Comparison of ENCODE assay signal across 18 cellular contexts in the genomic region with DNA sequence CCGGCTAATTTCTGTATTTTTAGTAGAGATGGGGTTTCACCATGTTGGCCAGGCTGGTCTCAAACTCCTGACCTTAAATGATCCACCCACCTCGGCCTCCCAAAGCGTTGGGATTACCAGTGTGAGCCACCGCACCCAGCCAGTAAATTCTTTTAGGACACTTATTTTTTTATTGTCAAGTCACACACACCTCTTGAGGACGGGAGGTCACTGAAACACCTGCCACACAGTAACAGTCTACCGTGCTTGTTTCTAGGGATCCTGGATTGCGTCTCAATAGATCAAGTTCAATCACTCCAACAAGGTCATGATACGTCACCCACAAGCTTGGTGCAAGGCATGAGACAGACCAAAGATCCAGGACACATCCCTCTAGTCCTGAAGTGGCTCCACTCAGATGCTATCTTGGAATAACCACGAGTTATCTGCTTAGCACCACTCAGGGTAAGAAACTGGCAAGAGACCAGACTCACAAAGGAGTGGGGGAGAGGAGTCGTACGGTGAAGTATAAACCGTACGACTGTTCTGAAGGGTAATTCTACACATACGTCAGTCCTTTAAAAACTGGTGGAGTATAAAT. TPM values are rescaled to one million over a fixed set of nuclear protein-coding genes. Genes with fewer than 3 reads are reported as not detected.
DNase-seq lines count a peak whose midpoint lies in the region; ATAC-seq and TF ChIP-seq lines count a peak whose summit lies in the region.
"Had no signal": no experiment of that assay in that cellular context is flagged by ENCODE, and none has a peak within 500 bp of the region (broad histone marks: within the 10 kb centered on the region; RNA-seq: fewer than 3 reads in every experiment).

No MANE protein-coding gene starts in this region.

- TF ChIP-seq CTCF in left ventricle myocardium inferior (IDR thresholded peaks at IDR 0.05; ENCODE audit: borderline replicate concordance) (no peak), esophagus muscularis mucosa (IDR thresholded peaks at IDR 0.05) (no peak), progenitor cell of endocrine pancreas (IDR thresholded peaks at IDR 0.05; ENCODE audit: unreplicated experiment) (no peak)

- H3K9ac ChIP-seq in mucosa of rectum (ENCODE audit: low read depth in 1 of 2, low read length in 2 of 2) = peak overlapping the region in 1 of 2 donors; percentile 27
- H3K9ac ChIP-seq: BLaER1 had no signal

- CTCF ChIA-PET in activated CD4-positive, alpha-beta T cell treated with anti-CD3 and anti-CD28 coated beads for 36 hours (lab: Charles Lee) = interaction anchor here (0.7 to 2.3 kb wide), 3 partner anchors 10 to 49 kb away, joined by 3 to 4 read pairs (median 3); no protein-coding TSS in a partner anchor
- CTCF ChIA-PET in activated CD8-positive, alpha-beta memory T cell treated with anti-CD3 and anti-CD28 coated beads, Interleukin-2, amount 10 ng/mL, durations not matched to agents 7 days and 5 days (lab: Charles Lee) = interaction anchor here (1.7 kb wide), 1 partner anchor 214 kb away, joined by 6 read pairs; no protein-coding TSS in a partner anchor

- no peaks in the 10 kb centered on the region for H3K9me3 Mint-ChIP-seq in activated CD4-positive, alpha-beta T cell treated with anti-CD3 and anti-CD28 coated beads, Interleukin-2, amount 10 ng/mL, durations not matched to agents 24 days and 14 days
- H3K9me3 Mint-ChIP-seq in activated CD4-positive, alpha-beta T cell treated with anti-CD3 and anti-CD28 coated beads for 36 hours (ENCODE audit: low read depth) = no peaks in the 10 kb centered on the region
- H3K9me3 Mint-ChIP-seq in progenitor cell of endocrine pancreas (ENCODE audit: low read depth) = no peaks in the 10 kb centered on the region
- no peaks in the 10 kb centered on the region for H3K9me3 Mint-ChIP-seq in activated CD8-positive, alpha-beta memory T cell treated with anti-CD3 and anti-CD28 coated beads, Interleukin-2, amount 10 ng/mL, durations not matched to agents 7 days and 5 days (ENCODE audit: low read depth)
- H3K9me3 Mint-ChIP-seq: CD8-positive, alpha-beta T cell had no signal

- H3K4me3 Mint-ChIP-seq in activated CD4-positive, alpha-beta T cell treated with anti-CD3 and anti-CD28 coated beads, Interleukin-2, amount 10 ng/mL, durations not matched to agents 24 days and 14 days = no peak overlapping the region
- no peak overlapping the region for H3K4me3 Mint-ChIP-seq in activated CD4-positive, alpha-beta T cell treated with anti-CD3 and anti-CD28 coated beads for 36 hours
- H3K4me3 Mint-ChIP-seq in progenitor cell of endocrine pancreas (ENCODE audit: low read depth) = no peak overlapping the region
- no peak overlapping the region for H3K4me3 Mint-ChIP-seq in activated CD8-positive, alpha-beta memory T cell treated with anti-CD3 and anti-CD28 coated beads, Interleukin-2, amount 10 ng/mL, durations not matched to agents 7 days and 5 days
- H3K4me3 Mint-ChIP-seq: CD8-positive, alpha-beta T cell had no signal

- peaks cover 16% of the 10 kb centered on the region for H3K4me1 ChIP-seq in left ventricle myocardium inferior
- peaks cover 0 to 12% of the 10 kb centered on the region in 2 donors for H3K4me1 ChIP-seq in mucosa of rectum (ENCODE audit: control insufficient read depth in 2 of 2, insufficient read depth in 2 of 2, low read length in 2 of 2)
- peaks cover 0 to 21% (median 6%) of the 10 kb centered on the region in 4 donors for H3K4me1 ChIP-seq in esophagus muscularis mucosa

- no peaks in the 10 kb centered on the region for H3K9me3 ChIP-seq in left ventricle myocardium inferior (replicated peaks)
- H3K9me3 ChIP-seq in mucosa of rectum (ENCODE audit: control insufficient read depth in 2 of 2, low read length in 2 of 2) = no peaks in the 10 kb centered on the region
- H3K9me3 ChIP-seq in esophagus muscularis mucosa = no peaks in the 10 kb centered on the region
- H3K9me3 ChIP-seq: BLaER1 had no signal

- no peak for ATAC-seq in activated CD4-positive, alpha-beta T cell treated with anti-CD3 and anti-CD28 coated beads for 36 hours
- no peak for ATAC-seq in activated CD8-positive, alpha-beta memory T cell treated with anti-CD3 and anti-CD28 coated beads, Interleukin-2, amount 10 ng/mL, durations not matched to agents 7 days and 5 days
- ATAC-seq: CD8-positive, alpha-beta T cell had no signal

- TF ChIP-seq POLR2A in esophagus muscularis mucosa (IDR thresholded peaks at IDR 0.05; ENCODE audit: low read depth) = no peak

- intact Hi-C loops in activated CD4-positive, alpha-beta T cell treated with anti-CD3 and anti-CD28 coated beads, Interleukin-2, amount 10 ng/mL, durations not matched to agents 24 days and 14 days (cut with micrococcal nuclease) = no loop called here
- intact Hi-C loops in activated CD4-positive, alpha-beta T cell treated with anti-CD3 and anti-CD28 coated beads for 36 hours (cut with DNase I, micrococcal nuclease) = no loop called here
- intact Hi-C loops in left ventricle myocardium inferior (cut with micrococcal nuclease) (no loop called here), esophagus muscularis mucosa (cut with DNase I) (no loop called here)

- peaks cover 67% of the 10 kb centered on the region for H3K36me3 Mint-ChIP-seq in activated CD4-positive, alpha-beta T cell treated with anti-CD3 and anti-CD28 coated beads, Interleukin-2, amount 10 ng/mL, durations not matched to agents 24 days and 14 days (ENCODE audit: low read depth)
- H3K36me3 Mint-ChIP-seq in activated CD4-positive, alpha-beta T cell treated with anti-CD3 and anti-CD28 coated beads for 36 hours (ENCODE audit: low read depth) = peaks cover 46% of the 10 kb centered on the region
- H3K36me3 Mint-ChIP-seq in progenitor cell of endocrine pancreas (ENCODE audit: insufficient read depth) = peaks cover 24% of the 10 kb centered on the region
- peaks cover 54% of the 10 kb centered on the region for H3K36me3 Mint-ChIP-seq in activated CD8-positive, alpha-beta memory T cell treated with anti-CD3 and anti-CD28 coated beads, Interleukin-2, amount 10 ng/mL, durations not matched to agents 7 days and 5 days

- H3K36me3 ChIP-seq in left ventricle myocardium inferior = peaks cover 82% of the 10 kb centered on the region
- H3K36me3 ChIP-seq in mucosa of rectum (ENCODE audit: control insufficient read depth in 2 of 2, insufficient read depth in 2 of 2, low read length in 2 of 2) = peaks cover 41 to 50% of the 10 kb centered on the region in 2 donors
- peaks cover 38 to 97% (median 87%) of the 10 kb centered on the region in 4 donors for H3K36me3 ChIP-seq in esophagus muscularis mucosa

- POLR2A ChIA-PET in activated CD4-positive, alpha-beta T cell treated with anti-CD3 and anti-CD28 coated beads for 36 hours (lab: Charles Lee) = no interaction called here

- peak overlapping the region; percentile 54 for H3K27ac ChIP-seq in left ventricle myocardium inferior (replicated peaks)
- peak overlapping the region; percentile 73 to 81 for H3K27ac ChIP-seq in mucosa of rectum (ENCODE audit: low read depth in 2 of 2, low read length in 2 of 2)
- peak overlapping the region in 1 of 4 donors; percentile 31 for H3K27ac ChIP-seq in esophagus muscularis mucosa (replicated peaks in 1 of 4)
- H3K27ac ChIP-seq: 22Rv1, BLaER1 had no signal

- H3K4me3 ChIP-seq in left ventricle myocardium inferior (no peak overlapping the region), mucosa of rectum (ENCODE audit: low read length in 2 of 2) (no peak overlapping the region), esophagus muscularis mucosa (no peak overlapping the region)
- H3K4me3 ChIP-seq: BLaER1 had no signal

- DNase-seq in activated CD4-positive, alpha-beta T cell treated with anti-CD3 and anti-CD28 coated beads, Interleukin-2, amount 10 ng/mL, durations not matched to agents 24 days and 14 days = peak; percentile 53
- DNase-seq in activated CD4-positive, alpha-beta T cell treated with anti-CD3 and anti-CD28 coated beads for 36 hours = no peak
- peak; percentile 28 for DNase-seq in amniotic epithelial cell (ENCODE audit: low read depth)
- DNase-seq in left ventricle myocardium inferior = no peak
- no peak for DNase-seq in esophagus muscularis mucosa (ENCODE audit: extremely low spot score)
- DNase-seq in progenitor cell of endocrine pancreas (ENCODE audit: low spot score, unreplicated experiment) = no peak
- DNase-seq in activated CD8-positive, alpha-beta memory T cell treated with anti-CD3 and anti-CD28 coated beads, Interleukin-2, amount 10 ng/mL, durations not matched to agents 7 days and 5 days = no peak
- DNase-seq: ACHN; CD8-positive, alpha-beta T cell; Kasumi-1; NCI-H1417 treated with DMSO at 0.1 percent for 48 hours; NCI-H187; NCI-H446 treated with DMSO at 0.1 percent for 48 hours; NCI-H526 treated with DMSO at 0.1 percent for 48 hours; OCI-M1 had no signal

- WGBS in esophagus muscularis mucosa = 83% methylated on average over 14 of the region's 14 CpGs

- no peak for TF ChIP-seq EP300 in esophagus muscularis mucosa (IDR thresholded peaks at IDR 0.05)

- H3K27ac Mint-ChIP-seq in activated CD4-positive, alpha-beta T cell treated with anti-CD3 and anti-CD28 coated beads, Interleukin-2, amount 10 ng/mL, durations not matched to agents 24 days and 14 days = no peak overlapping the region
- H3K27ac Mint-ChIP-seq in activated CD4-positive, alpha-beta T cell treated with anti-CD3 and anti-CD28 coated beads for 36 hours = no peak overlapping the region
- no peak overlapping the region for H3K27ac Mint-ChIP-seq in progenitor cell of endocrine pancreas
- H3K27ac Mint-ChIP-seq in activated CD8-positive, alpha-beta memory T cell treated with anti-CD3 and anti-CD28 coated beads, Interleukin-2, amount 10 ng/mL, durations not matched to agents 7 days and 5 days = no peak overlapping the region
- H3K27ac Mint-ChIP-seq: CD8-positive, alpha-beta T cell had no signal

- H3K27me3 Mint-ChIP-seq in activated CD4-positive, alpha-beta T cell treated with anti-CD3 and anti-CD28 coated beads, Interleukin-2, amount 10 ng/mL, durations not matched to agents 24 days and 14 days = no peaks in the 10 kb centered on the region
- no peaks in the 10 kb centered on the region for H3K27me3 Mint-ChIP-seq in activated CD4-positive, alpha-beta T cell treated with anti-CD3 and anti-CD28 coated beads for 36 hours
- no peaks in the 10 kb centered on the region for H3K27me3 Mint-ChIP-seq in progenitor cell of endocrine pancreas
- no peaks in the 10 kb centered on the region for H3K27me3 Mint-ChIP-seq in activated CD8-positive, alpha-beta memory T cell treated with anti-CD3 and anti-CD28 coated beads, Interleukin-2, amount 10 ng/mL, durations not matched to agents 7 days and 5 days

- H3K27me3 ChIP-seq in left ventricle myocardium inferior (ENCODE audit: low read depth) (no peaks in the 10 kb centered on the region), mucosa of rectum (ENCODE audit: control insufficient read depth in 2 of 2, insufficient read depth in 2 of 2, low read length in 2 of 2) (no peaks in the 10 kb centered on the region), esophagus muscularis mucosa (no peaks in the 10 kb centered on the region)
- H3K27me3 ChIP-seq: BLaER1 had no signal

- H3K4me1 Mint-ChIP-seq in activated CD4-positive, alpha-beta T cell treated with anti-CD3 and anti-CD28 coated beads, Interleukin-2, amount 10 ng/mL, durations not matched to agents 24 days and 14 days = peaks cover 20% of the 10 kb centered on the region
- H3K4me1 Mint-ChIP-seq in activated CD4-positive, alpha-beta T cell treated with anti-CD3 and anti-CD28 coated beads for 36 hours = peaks cover 15% of the 10 kb centered on the region
- H3K4me1 Mint-ChIP-seq in progenitor cell of endocrine pancreas (ENCODE audit: low read depth) = peaks cover 3% of the 10 kb centered on the region
- peaks cover 17% of the 10 kb centered on the region for H3K4me1 Mint-ChIP-seq in activated CD8-positive, alpha-beta memory T cell treated with anti-CD3 and anti-CD28 coated beads, Interleukin-2, amount 10 ng/mL, durations not matched to agents 7 days and 5 days

RNA-seq across cellular contexts. Expression of gene NCAPG2, which starts 58.9 kb away (rescaled TPM):
- total RNA-seq in activated CD4-positive, alpha-beta T cell treated with anti-CD3 and anti-CD28 coated beads, Interleukin-2, amount 10 ng/mL, durations not matched to agents 24 days and 14 days = 94.6 and 96.3 TPM in 2 replicates
- total RNA-seq in activated CD4-positive, alpha-beta T cell treated with anti-CD3 and anti-CD28 coated beads for 36 hours = 100 to 1,000 TPM in 1 of 2 experiments, 10 to 100 TPM in 1; 85.4 to 127 TPM
- 3.7 TPM for total RNA-seq in left ventricle myocardium inferior
- 1 to 10 TPM; 4.2 to 6.2 (median 4.4) TPM for total RNA-seq in esophagus muscularis mucosa
- total RNA-seq in progenitor cell of endocrine pancreas = 28.3 and 33.6 TPM in 2 replicates
- total RNA-seq in activated CD8-positive, alpha-beta memory T cell treated with anti-CD3 and anti-CD28 coated beads, Interleukin-2, amount 10 ng/mL, durations not matched to agents 7 days and 5 days = 100 to 1,000 TPM; 146 to 182 TPM

Comparison
In these comparisons a context has a peak if more than half of its experiments do, and no peak if none do; other contexts are left out.
1. DNase-seq: peak in activated CD4-positive, alpha-beta T cell treated with anti-CD3 and anti-CD28 coated beads, Interleukin-2, amount 10 ng/mL, durations not matched to agents 24 days and 14 days (single experiment) and amniotic epithelial cell (single experiment); none in activated CD4-positive, alpha-beta T cell treated with anti-CD3 and anti-CD28 coated beads for 36 hours (single experiment), left ventricle myocardium inferior (single experiment), esophagus muscularis mucosa (single experiment), progenitor cell of endocrine pancreas (single experiment) and activated CD8-positive, alpha-beta memory T cell treated with anti-CD3 and anti-CD28 coated beads, Interleukin-2, amount 10 ng/mL, durations not matched to agents 7 days and 5 days (single experiment).